In genomic region chr2:154238252-154238651, GRCh38 we compare ENCODE assay signal across 8 cellular contexts.
"Had no signal": no experiment of that assay in that cellular context is flagged by ENCODE, and none has a peak within 500 bp of the region (broad histone marks: within the 10 kb centered on the region; RNA-seq: fewer than 3 reads in every experiment).

No MANE protein-coding gene starts in this region.

- H3K4me1 ChIP-seq: HAP-1 had no signal

- H3K9me3 Mint-ChIP-seq: H9 had no signal

- H3K4me3 ChIP-seq: GM23248, HAP-1 had no signal

- DNase-seq: GM23248, GOT3, H7, H9, HCEC 1CT, HFFc6 had no signal

- H3K9ac ChIP-seq: GM23248 had no signal

- H3K36me3 ChIP-seq: HAP-1 had no signal

- ATAC-seq: HCT116 had no signal

- H3K27ac ChIP-seq: GM23248 had no signal

- H3K27ac Mint-ChIP-seq: H9, HFFc6 had no signal

- H3K9me3 ChIP-seq: HAP-1 had no signal

- H2AFZ ChIP-seq: GM23248 had no signal

- H3K4me3 Mint-ChIP-seq: H9, HFFc6 had no signal
